ENCODE assay signal across 21 cellular contexts in the genomic region with DNA sequence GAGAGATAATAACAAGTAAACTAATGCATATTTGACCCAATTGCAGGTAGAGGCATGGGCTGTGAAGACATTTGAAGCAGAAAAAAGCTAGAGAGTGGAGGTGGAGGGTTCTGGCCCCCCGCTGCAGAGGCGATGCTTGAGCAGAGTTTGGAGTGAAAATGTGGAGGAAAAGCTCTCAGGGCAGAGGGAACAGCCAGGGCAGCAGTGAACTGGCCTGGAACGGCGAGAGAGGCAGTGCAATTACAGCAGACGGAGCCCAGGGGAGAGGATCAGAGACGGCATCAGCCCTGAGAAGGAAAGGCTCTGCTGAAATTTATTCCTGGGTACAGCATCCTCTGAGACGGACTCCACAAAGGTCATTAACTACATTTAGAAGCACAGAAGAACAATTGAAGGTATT. TPM values are rescaled to one million over a fixed set of nuclear protein-coding genes. Genes with fewer than 3 reads are reported as not detected.
"Had no signal": no experiment of that assay in that cellular context is flagged by ENCODE, and none has a peak within 500 bp of the region (broad histone marks: within the 10 kb centered on the region; RNA-seq: fewer than 3 reads in every experiment).

No MANE protein-coding gene starts in this region.

- H3K9me3 Mint-ChIP-seq: activated naive CD4-positive, alpha-beta T cell treated with anti-CD3 and anti-CD28 coated beads, Interleukin-2, amount 50 U/mL, for 72 hours; activated T-cell treated with anti-CD3 and anti-CD28 coated beads, Interleukin-2, amount 50 U/mL, for 4 hours; dendritic cell treated with granulocyte-macrophage colony-stimulating factor and Interleukin-4, amounts not matched to agents 40 ng/mL and 50 ng/mL, for 4 days; memory B cell; naive B cell; stimulated activated naive B cell treated with anti-CD40 and anti-IgM and Interleukin-4, amounts not matched to agents 10 μg/mL and 1 μg/mL and 100 μg/mL, for 72 hours; T-cell had no signal

- H3K36me3 ChIP-seq: adrenal gland, gastrocnemius medialis, neutrophil, tibial nerve, vagina had no signal

- H3K4me3 Mint-ChIP-seq: activated T-cell treated with anti-CD3 and anti-CD28 coated beads, Interleukin-2, amount 50 U/mL, for 4 hours; dendritic cell treated with granulocyte-macrophage colony-stimulating factor and Interleukin-4, amounts not matched to agents 40 ng/mL and 50 ng/mL, for 4 days; memory B cell; naive B cell; stimulated activated naive B cell treated with anti-CD40 and anti-IgM and Interleukin-4, amounts not matched to agents 10 μg/mL and 1 μg/mL and 100 μg/mL, for 72 hours; T-cell had no signal

- H3K4me3 ChIP-seq: adrenal gland, gastrocnemius medialis, heart left ventricle, mucosa of descending colon, tibial nerve, vagina had no signal

- H2AFZ ChIP-seq: parathyroid adenoma had no signal

- H3K27me3 ChIP-seq: adrenal gland, gastrocnemius medialis, heart left ventricle, neutrophil, tibial nerve, vagina had no signal

- H3K9ac ChIP-seq: parathyroid adenoma had no signal

- H3K4me1 ChIP-seq: adrenal gland, gastrocnemius medialis, heart left ventricle, parathyroid adenoma had no signal

- H3K9me3 ChIP-seq: adrenal gland, gastrocnemius medialis, heart left ventricle, mucosa of descending colon, neutrophil, vagina had no signal

- H3K4me1 Mint-ChIP-seq: memory B cell; naive B cell; stimulated activated naive B cell treated with anti-CD40 and anti-IgM and Interleukin-4, amounts not matched to agents 10 μg/mL and 1 μg/mL and 100 μg/mL, for 72 hours; T-cell had no signal

- DNase-seq: activated CD4-positive, alpha-beta T cell treated with anti-CD3 and anti-CD28 coated beads, Interleukin-2, amount 50 U/mL, for 1 hour; activated CD8-positive, alpha-beta memory T cell treated with anti-CD3 and anti-CD28 coated beads, Interleukin-2, amount 50 U/mL, for 4 hours; activated gamma-delta T cell; activated T-cell treated with anti-CD3 and anti-CD28 coated beads, Interleukin-2, amount 50 U/mL, for 4 hours; adrenal gland; effector CD8-positive, alpha-beta T cell; gastrocnemius medialis; heart left ventricle; mucosa of descending colon; naive B cell; stimulated activated naive B cell treated with anti-CD40 and anti-IgM and Interleukin-4, amounts not matched to agents 10 μg/mL and 1 μg/mL and 100 μg/mL, for 72 hours; T-cell had no signal

- H3K27ac Mint-ChIP-seq: activated naive CD4-positive, alpha-beta T cell treated with anti-CD3 and anti-CD28 coated beads, Interleukin-2, amount 50 U/mL, for 72 hours; dendritic cell treated with granulocyte-macrophage colony-stimulating factor and Interleukin-4, amounts not matched to agents 40 ng/mL and 50 ng/mL, for 4 days; memory B cell; naive B cell; stimulated activated naive B cell treated with anti-CD40 and anti-IgM and Interleukin-4, amounts not matched to agents 10 μg/mL and 1 μg/mL and 100 μg/mL, for 72 hours had no signal

- H3K27ac ChIP-seq: adrenal gland, gastrocnemius medialis, heart left ventricle, neutrophil, parathyroid adenoma, vagina had no signal

- ATAC-seq: activated naive CD4-positive, alpha-beta T cell treated with anti-CD3 and anti-CD28 coated beads, Interleukin-2, amount 50 U/mL, for 72 hours; activated T-cell treated with anti-CD3 and anti-CD28 coated beads, Interleukin-2, amount 50 U/mL, for 4 hours; esophagus mucosa; gastrocnemius medialis; heart left ventricle; mucosa of descending colon; stimulated activated naive B cell treated with anti-CD40 and anti-IgM and Interleukin-4, amounts not matched to agents 10 μg/mL and 1 μg/mL and 100 μg/mL, for 72 hours; T-cell had no signal

- H3K36me3 Mint-ChIP-seq: activated naive CD4-positive, alpha-beta T cell treated with anti-CD3 and anti-CD28 coated beads, Interleukin-2, amount 50 U/mL, for 72 hours; memory B cell; naive B cell; stimulated activated naive B cell treated with anti-CD40 and anti-IgM and Interleukin-4, amounts not matched to agents 10 μg/mL and 1 μg/mL and 100 μg/mL, for 72 hours; T-cell had no signal

RNA-seq across cellular contexts. Expression of gene STON2, which starts 14.3 kb away (rescaled TPM):
- total RNA-seq: chondrocyte had no signal
